In the genomic region with DNA sequence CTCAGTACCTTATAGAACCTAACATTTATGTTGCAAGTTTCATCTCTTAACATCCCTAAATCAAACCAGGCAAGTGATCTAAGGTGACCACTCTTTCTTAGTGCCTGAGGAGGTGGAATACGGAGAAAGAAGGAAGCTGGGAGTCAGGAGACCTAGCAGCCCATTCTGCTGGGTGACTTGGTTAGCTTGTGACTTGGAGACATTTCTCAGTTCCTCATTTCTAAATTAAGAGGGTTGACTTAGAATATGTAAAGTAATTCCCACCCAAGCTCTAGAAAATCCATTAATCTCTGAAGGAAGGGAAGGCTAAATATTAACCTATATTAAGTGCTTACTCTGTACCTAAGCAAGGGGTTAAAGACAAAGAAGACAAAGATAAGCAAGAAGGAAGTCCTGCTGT, we compare ENCODE assay signal across 10 cellular contexts.
DNase-seq lines count a peak whose midpoint lies in the region; ATAC-seq and TF ChIP-seq lines count a peak whose summit lies in the region.
"Had no signal": no experiment of that assay in that cellular context is flagged by ENCODE, and none has a peak within 500 bp of the region (broad histone marks: within the 10 kb centered on the region; RNA-seq: fewer than 3 reads in every experiment).

No MANE protein-coding gene starts in this region.

- H3K4me1 Mint-ChIP-seq in CD14-positive monocyte: peaks cover 39% of the 10 kb centered on the region
- peaks cover 35% of the 10 kb centered on the region for H3K4me1 Mint-ChIP-seq in progenitor cell of endocrine pancreas (ENCODE audit: low read depth)

- peak; percentile 71 for DNase-seq in CD14-positive monocyte (ENCODE audit: low spot score)
- peak; percentile 58 for DNase-seq in SIG-M5 (lab: John Stamatoyannopoulos, UW)
- no peak for DNase-seq in GM03348 (ENCODE audit: low spot score)
- no peak for DNase-seq in activated CD4-positive, alpha-beta T cell treated with anti-CD3 and anti-CD28 coated beads, Interleukin-2, amount 50 U/mL, for 1 hour
- DNase-seq in progenitor cell of endocrine pancreas (ENCODE audit: low spot score, unreplicated experiment): no peak
- DNase-seq in NCI-H146 (lab: John Stamatoyannopoulos, UW): no peak
- DNase-seq: NCI-H1417 had no signal

- H3K27me3 Mint-ChIP-seq in CD14-positive monocyte (ENCODE audit: low read depth in 3 of 3): no peaks in the 10 kb centered on the region
- H3K27me3 Mint-ChIP-seq in progenitor cell of endocrine pancreas: peaks cover 26% of the 10 kb centered on the region
- H3K27me3 Mint-ChIP-seq: activated naive CD4-positive, alpha-beta T cell treated with anti-CD3 and anti-CD28 coated beads, Interleukin-2, amount 50 U/mL, for 24 hours had no signal

- H3K27ac Mint-ChIP-seq in CD14-positive monocyte (peak overlapping the region; percentile 84 to 94 (median 91)), progenitor cell of endocrine pancreas (no peak overlapping the region)

- intact Hi-C loops in CD14-positive monocyte (cut with micrococcal nuclease): loop anchor here in 1 of 2 donors (10.0 kb wide), 1 partner anchor 112 kb away; a partner anchor contains a TSS

- ATAC-seq in GM19395 (IDR thresholded peaks at IDR 0.05; ENCODE audit: unreplicated experiment) (peak; percentile 85), HG03097 (IDR thresholded peaks at IDR 0.05; ENCODE audit: low FRiP score, unreplicated experiment) (peak; percentile 66)

- no peaks in the 10 kb centered on the region for H3K9me3 Mint-ChIP-seq in CD14-positive monocyte
- H3K9me3 Mint-ChIP-seq in progenitor cell of endocrine pancreas (ENCODE audit: low read depth): no peaks in the 10 kb centered on the region
- H3K9me3 Mint-ChIP-seq: activated naive CD4-positive, alpha-beta T cell treated with anti-CD3 and anti-CD28 coated beads, Interleukin-2, amount 50 U/mL, for 24 hours had no signal

- H3K4me3 Mint-ChIP-seq in CD14-positive monocyte (peak overlapping the region in 1 of 2 donors; percentile 12), progenitor cell of endocrine pancreas (ENCODE audit: low read depth) (no peak overlapping the region)
- H3K4me3 Mint-ChIP-seq: activated naive CD4-positive, alpha-beta T cell treated with anti-CD3 and anti-CD28 coated beads, Interleukin-2, amount 50 U/mL, for 24 hours had no signal

- H3K36me3 Mint-ChIP-seq in CD14-positive monocyte (peaks cover 3 to 4% of the 10 kb centered on the region in 2 donors), progenitor cell of endocrine pancreas (ENCODE audit: insufficient read depth) (no peaks in the 10 kb centered on the region)
- H3K36me3 Mint-ChIP-seq: activated naive CD4-positive, alpha-beta T cell treated with anti-CD3 and anti-CD28 coated beads, Interleukin-2, amount 50 U/mL, for 24 hours had no signal

- no peak for TF ChIP-seq CTCF in CD14-positive monocyte (IDR thresholded peaks at IDR 0.05)
- no peak for TF ChIP-seq CTCF in progenitor cell of endocrine pancreas (IDR thresholded peaks at IDR 0.05; ENCODE audit: unreplicated experiment)

Comparison
In these comparisons a context has a peak if more than half of its experiments do, and no peak if none do; other contexts are left out.
1. DNase-seq: peak in CD14-positive monocyte (single experiment) and SIG-M5 (single experiment); none in GM03348 (single experiment), activated CD4-positive, alpha-beta T cell treated with anti-CD3 and anti-CD28 coated beads, Interleukin-2, amount 50 U/mL, for 1 hour (single experiment), progenitor cell of endocrine pancreas (single experiment) and NCI-H146 (single experiment).